Comparison of ENCODE assay signal across 6 cellular contexts in the genomic region with DNA sequence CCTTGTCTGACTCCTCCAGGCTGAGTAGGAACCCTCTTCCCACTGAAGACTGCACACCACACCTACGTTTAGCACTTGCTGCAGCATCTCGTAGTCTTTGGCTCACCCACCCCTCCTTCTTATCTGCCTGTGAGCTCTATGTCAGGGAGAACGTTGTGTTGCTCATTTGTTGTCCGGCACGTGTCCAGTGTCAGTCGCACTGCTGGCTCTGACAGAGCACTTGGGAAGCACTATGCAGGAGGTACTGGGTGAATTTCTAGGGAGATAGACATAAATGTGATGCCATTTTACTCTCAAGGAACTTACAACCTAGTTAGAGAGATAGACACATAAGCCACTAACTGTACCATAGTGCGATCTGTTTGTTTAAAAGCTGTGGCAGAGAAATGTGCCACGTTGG.
DNase-seq lines count a peak whose midpoint lies in the region; ATAC-seq and TF ChIP-seq lines count a peak whose summit lies in the region.
"Not testable (repeated sequence)": the region's sequence is repeated elsewhere in the genome, so short reads cannot be mapped to it uniquely, and the experiment has no call there.

No MANE protein-coding gene starts in this region.

- not testable (repeated sequence) for H3K36me3 ChIP-seq in right atrium auricular region, vagina

- H3K9me3 ChIP-seq in right atrium auricular region: peaks cover 0 to 14% of the 10 kb centered on the region in 2 donors
- H3K9me3 ChIP-seq in vagina: not testable (repeated sequence)

- not testable (repeated sequence) for H3K9me3 Mint-ChIP-seq in endothelial cell (ENCODE audit: unreplicated experiment)

- H3K27me3 Mint-ChIP-seq in endothelial cell (ENCODE audit: unreplicated experiment): not testable (repeated sequence)

- DNase-seq in activated CD8-positive, alpha-beta memory T cell treated with anti-CD3 and anti-CD28 coated beads for 24 hours: peak; percentile 19
- not testable (repeated sequence) for DNase-seq in endothelial cell (ENCODE audit: low spot score)
- DNase-seq in right atrium auricular region (ENCODE audit: low spot score) (peak; percentile 52), mucosa of gallbladder (ENCODE audit: low spot score) (peak; percentile 3), sciatic nerve (ENCODE audit: low spot score) (peak; percentile 6), vagina (ENCODE audit: extremely low spot score in 2 of 2) (peak; percentile 29 to 34)

- peaks cover 30% of the 10 kb centered on the region for H3K36me3 Mint-ChIP-seq in endothelial cell (ENCODE audit: low read depth, unreplicated experiment)

- H3K4me1 ChIP-seq in right atrium auricular region, vagina: not testable (repeated sequence)

- TF ChIP-seq POLR2A in vagina (IDR thresholded peaks at IDR 0.05): not testable (repeated sequence)

- not testable (repeated sequence) for H3K27ac ChIP-seq in right atrium auricular region, vagina

- intact Hi-C loops in sciatic nerve (cut with DNase I); vagina (cut with DNase I): not testable (repeated sequence)

- H3K4me3 ChIP-seq in right atrium auricular region, vagina: not testable (repeated sequence)

- ATAC-seq in sciatic nerve: not testable (repeated sequence)

- not testable (repeated sequence) for TF ChIP-seq CTCF in endothelial cell (IDR thresholded peaks at IDR 0.05; ENCODE audit: unreplicated experiment); right atrium auricular region (IDR thresholded peaks at IDR 0.05); vagina (IDR thresholded peaks at IDR 0.05)

- H3K27ac Mint-ChIP-seq in endothelial cell (ENCODE audit: unreplicated experiment): peak overlapping the region; percentile 15

- H3K4me3 Mint-ChIP-seq in endothelial cell (ENCODE audit: unreplicated experiment): not testable (repeated sequence)

- H3K4me1 Mint-ChIP-seq in endothelial cell (ENCODE audit: unreplicated experiment): not testable (repeated sequence)

- H3K27me3 ChIP-seq in right atrium auricular region, vagina: not testable (repeated sequence)
